Comparison of ENCODE assay signal across 1 cellular context in the genomic region with DNA sequence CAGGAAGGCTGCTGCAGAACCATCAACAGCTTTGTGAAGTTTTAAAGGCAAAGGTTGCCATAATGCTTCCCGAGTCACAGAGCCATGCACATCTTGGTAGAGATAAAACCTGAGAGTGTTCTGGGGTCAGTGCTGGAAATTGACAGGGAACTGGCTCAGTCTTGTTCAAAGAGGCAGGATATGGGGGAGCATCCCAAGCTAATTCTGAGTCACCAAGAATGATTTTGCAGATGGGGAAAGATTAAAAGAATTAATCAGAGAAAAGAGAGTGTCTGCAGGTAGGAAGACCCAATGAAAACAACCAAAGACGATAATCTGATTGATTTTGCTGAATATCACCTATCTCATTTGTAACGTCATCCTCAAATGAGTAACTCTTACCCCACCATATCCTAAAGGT.
TF ChIP-seq lines count a peak whose summit lies in the region.

No MANE protein-coding gene starts in this region.

TF ChIP-seq in HCT116, 20 proteins besides CTCF, POLR2A, EP300 and RAD21:
- TF ChIP-seq ZFX (IDR thresholded peaks at IDR 0.05) (no peak), SRF (IDR thresholded peaks at IDR 0.05; ENCODE audit: low read depth) (no peak), ZNF274 (IDR thresholded peaks at IDR 0.05; ENCODE audit: low read depth, low read length) (no peak), EZH2phosphoT487 (IDR thresholded peaks at IDR 0.05; ENCODE audit: borderline replicate concordance) (no peak), SP1 (IDR thresholded peaks at IDR 0.05; ENCODE audit: low read depth) (no peak), ELF1 (IDR thresholded peaks at IDR 0.05; ENCODE audit: borderline replicate concordance, low read depth) (no peak), YY1 (IDR thresholded peaks at IDR 0.05; ENCODE audit: extremely low read depth, insufficient replicate concordance, low read depth, low read length) (no peak), CBX3 (IDR thresholded peaks at IDR 0.05; ENCODE audit: low read depth) (no peak)
- TF ChIP-seq, protein P1, sequence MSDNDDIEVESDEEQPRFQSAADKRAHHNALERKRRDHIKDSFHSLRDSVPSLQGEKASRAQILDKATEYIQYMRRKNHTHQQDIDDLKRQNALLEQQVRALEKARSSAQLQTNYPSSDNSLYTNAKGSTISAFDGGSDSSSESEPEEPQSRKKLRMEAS (IDR thresholded peaks at IDR 0.05): no peak
- TF ChIP-seq, protein P2, sequence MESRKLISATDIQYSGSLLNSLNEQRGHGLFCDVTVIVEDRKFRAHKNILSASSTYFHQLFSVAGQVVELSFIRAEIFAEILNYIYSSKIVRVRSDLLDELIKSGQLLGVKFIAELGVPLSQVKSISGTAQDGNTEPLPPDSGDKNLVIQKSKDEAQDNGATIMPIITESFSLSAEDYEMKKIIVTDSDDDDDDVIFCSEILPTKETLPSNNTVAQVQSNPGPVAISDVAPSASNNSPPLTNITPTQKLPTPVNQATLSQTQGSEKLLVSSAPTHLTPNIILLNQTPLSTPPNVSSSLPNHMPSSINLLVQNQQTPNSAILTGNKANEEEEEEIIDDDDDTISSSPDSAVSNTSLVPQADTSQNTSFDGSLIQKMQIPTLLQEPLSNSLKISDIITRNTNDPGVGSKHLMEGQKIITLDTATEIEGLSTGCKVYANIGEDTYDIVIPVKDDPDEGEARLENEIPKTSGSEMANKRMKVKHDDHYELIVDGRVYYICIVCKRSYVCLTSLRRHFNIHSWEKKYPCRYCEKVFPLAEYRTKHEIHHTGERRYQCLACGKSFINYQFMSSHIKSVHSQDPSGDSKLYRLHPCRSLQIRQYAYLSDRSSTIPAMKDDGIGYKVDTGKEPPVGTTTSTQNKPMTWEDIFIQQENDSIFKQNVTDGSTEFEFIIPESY (IDR thresholded peaks at IDR 0.05; ENCODE audit: extremely low read depth, insufficient replicate concordance, low read length): no peak
- TF ChIP-seq, protein P3, sequence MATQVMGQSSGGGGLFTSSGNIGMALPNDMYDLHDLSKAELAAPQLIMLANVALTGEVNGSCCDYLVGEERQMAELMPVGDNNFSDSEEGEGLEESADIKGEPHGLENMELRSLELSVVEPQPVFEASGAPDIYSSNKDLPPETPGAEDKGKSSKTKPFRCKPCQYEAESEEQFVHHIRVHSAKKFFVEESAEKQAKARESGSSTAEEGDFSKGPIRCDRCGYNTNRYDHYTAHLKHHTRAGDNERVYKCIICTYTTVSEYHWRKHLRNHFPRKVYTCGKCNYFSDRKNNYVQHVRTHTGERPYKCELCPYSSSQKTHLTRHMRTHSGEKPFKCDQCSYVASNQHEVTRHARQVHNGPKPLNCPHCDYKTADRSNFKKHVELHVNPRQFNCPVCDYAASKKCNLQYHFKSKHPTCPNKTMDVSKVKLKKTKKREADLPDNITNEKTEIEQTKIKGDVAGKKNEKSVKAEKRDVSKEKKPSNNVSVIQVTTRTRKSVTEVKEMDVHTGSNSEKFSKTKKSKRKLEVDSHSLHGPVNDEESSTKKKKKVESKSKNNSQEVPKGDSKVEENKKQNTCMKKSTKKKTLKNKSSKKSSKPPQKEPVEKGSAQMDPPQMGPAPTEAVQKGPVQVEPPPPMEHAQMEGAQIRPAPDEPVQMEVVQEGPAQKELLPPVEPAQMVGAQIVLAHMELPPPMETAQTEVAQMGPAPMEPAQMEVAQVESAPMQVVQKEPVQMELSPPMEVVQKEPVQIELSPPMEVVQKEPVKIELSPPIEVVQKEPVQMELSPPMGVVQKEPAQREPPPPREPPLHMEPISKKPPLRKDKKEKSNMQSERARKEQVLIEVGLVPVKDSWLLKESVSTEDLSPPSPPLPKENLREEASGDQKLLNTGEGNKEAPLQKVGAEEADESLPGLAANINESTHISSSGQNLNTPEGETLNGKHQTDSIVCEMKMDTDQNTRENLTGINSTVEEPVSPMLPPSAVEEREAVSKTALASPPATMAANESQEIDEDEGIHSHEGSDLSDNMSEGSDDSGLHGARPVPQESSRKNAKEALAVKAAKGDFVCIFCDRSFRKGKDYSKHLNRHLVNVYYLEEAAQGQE (IDR thresholded peaks at IDR 0.05; ENCODE audit: low read depth): no peak
